In genomic region chr10:132940791-132941465, GRCh38 we compare ENCODE assay signal across 21 cellular contexts. TPM values are rescaled to one million over a fixed set of nuclear protein-coding genes. Genes with fewer than 3 reads are reported as not detected.
DNase-seq lines count a peak whose midpoint lies in the region; ATAC-seq, FAIRE-seq and TF ChIP-seq lines count a peak whose summit lies in the region.
"Had no signal": no experiment of that assay in that cellular context is flagged by ENCODE, and none has a peak within 500 bp of the region (broad histone marks: within the 10 kb centered on the region; RNA-seq: fewer than 3 reads in every experiment).

No MANE protein-coding gene starts in this region.

- peak; percentile 84 for FAIRE-seq in GM12891 (lab: Jason Lieb, UNC)

- H3K4me3 ChIP-seq in GM23338: no peak overlapping the region
- no peak overlapping the region for H3K4me3 ChIP-seq in osteoblast (ENCODE audit: insufficient read depth, low read length)
- H3K4me3 ChIP-seq: body of pancreas, gastrocnemius medialis, skin epidermis had no signal

- H4K20me1 ChIP-seq in GM23338 (replicated peaks; ENCODE audit: insufficient read depth) (no peaks in the 10 kb centered on the region), osteoblast (ENCODE audit: insufficient read depth, low read length) (no peaks in the 10 kb centered on the region)

- peaks cover 3% of the 10 kb centered on the region; the same call in 2 of the 3 replicates for H3K4me1 Mint-ChIP-seq in GM23338
- peaks cover 15% of the 10 kb centered on the region for H3K4me1 Mint-ChIP-seq in brain

- H3K79me2 ChIP-seq in GM23338 (replicated peaks; ENCODE audit: insufficient read depth) (no peaks in the 10 kb centered on the region), osteoblast (ENCODE audit: insufficient read depth, low read length) (no peaks in the 10 kb centered on the region)
- H3K79me2 ChIP-seq: parathyroid adenoma had no signal

- H3F3A ChIP-seq in GM23338 (replicated peaks; ENCODE audit: low read depth): no peaks in the 10 kb centered on the region

- ATAC-seq in GM23338: no peak
- ATAC-seq in GM18520 (IDR thresholded peaks at IDR 0.05; ENCODE audit: unreplicated experiment): no peak

- no peaks in the 10 kb centered on the region for H3K9me3 ChIP-seq in osteoblast (ENCODE audit: low read depth, low read length)
- H3K9me3 ChIP-seq: body of pancreas, gastrocnemius medialis, suprapubic skin had no signal

- H3K27ac ChIP-seq in GM23338 (ENCODE audit: low read depth) (no peak overlapping the region), osteoblast (ENCODE audit: low read depth, low read length) (no peak overlapping the region)
- H3K27ac ChIP-seq: body of pancreas, gastrocnemius medialis, parathyroid adenoma, skin epidermis, suprapubic skin had no signal

- H3K4me2 ChIP-seq in GM23338: no peak overlapping the region
- H3K4me2 ChIP-seq in osteoblast (ENCODE audit: insufficient read depth, low read length): no peak overlapping the region

- H3K9me2 ChIP-seq in GM23338 (ENCODE audit: insufficient read depth): no peaks in the 10 kb centered on the region

- H3K36me3 ChIP-seq in GM23338 (ENCODE audit: insufficient read depth) (no peaks in the 10 kb centered on the region), osteoblast (ENCODE audit: insufficient read depth, low read length) (no peaks in the 10 kb centered on the region)
- H3K36me3 ChIP-seq: gastrocnemius medialis, suprapubic skin had no signal

- no peaks in the 10 kb centered on the region for H3K9me3 Mint-ChIP-seq in GM23338
- peaks cover 0 to 2% (median 0%) of the 10 kb centered on the region in 5 experiments for H3K9me3 Mint-ChIP-seq in brain
- H3K9me3 Mint-ChIP-seq: activated naive CD4-positive, alpha-beta T cell treated with anti-CD3 and anti-CD28 coated beads for 36 hours had no signal

- H3K27ac Mint-ChIP-seq in GM23338: no peak overlapping the region
- no peak overlapping the region for H3K27ac Mint-ChIP-seq in brain
- H3K27ac Mint-ChIP-seq: activated naive CD4-positive, alpha-beta T cell treated with anti-CD3 and anti-CD28 coated beads for 36 hours had no signal

- H3K4me3 Mint-ChIP-seq in GM23338 (peak overlapping the region; percentile 77), brain (peak overlapping the region; percentile 79 to 86 (median 82))

- H3K27me3 Mint-ChIP-seq in GM23338 (ENCODE audit: insufficient read depth, low read depth, poor library complexity) (peaks cover 16% of the 10 kb centered on the region), brain (peaks cover 16% of the 10 kb centered on the region)

- no peak for TF ChIP-seq CTCF in GM23338 (conservative IDR thresholded peaks at IDR 0.05; ENCODE audit: low read depth in 2 of 2)
- TF ChIP-seq CTCF in brain (conservative IDR thresholded peaks at IDR 0.05): no peak
- TF ChIP-seq CTCF in osteoblast (IDR thresholded peaks at IDR 0.05; ENCODE audit: extremely low read depth, low read depth, low read length): no peak

- TF ChIP-seq POLR2A in GM12891 (IDR thresholded peaks at IDR 0.05; ENCODE audit: low read depth, low read length): no peak

- no peaks in the 10 kb centered on the region; the same call in 2 of the 3 replicates for H3K36me3 Mint-ChIP-seq in GM23338 (ENCODE audit: low read depth)
- no peaks in the 10 kb centered on the region for H3K36me3 Mint-ChIP-seq in brain

- no peak overlapping the region for H2AFZ ChIP-seq in GM23338
- no peak overlapping the region for H2AFZ ChIP-seq in osteoblast (ENCODE audit: low read length)

- H3K27me3 ChIP-seq in GM23338 (ENCODE audit: insufficient read depth) (no peaks in the 10 kb centered on the region), osteoblast (ENCODE audit: insufficient read depth, low read length) (peaks cover 8% of the 10 kb centered on the region)

- DNase-seq in GM12891 (ENCODE audit: insufficient read length, low spot score) (no peak), GM23338 (ENCODE audit: low spot score) (no peak), osteoblast (ENCODE audit: insufficient read length, low spot score, missing footprints) (peak; percentile 80), OCI-M1 (lab: John Stamatoyannopoulos, UW) (no peak), retina (no peak), cerebellum (ENCODE audit: low spot score) (no peak)
- DNase-seq: activated T-cell treated with anti-CD3 and anti-CD28 coated beads, Interleukin-2, amount 50 U/mL, for 1 hour; gastrocnemius medialis; GOT3; KG1; NCI-H1092; NCI-H2081 treated with DMSO at 0.1 percent for 48 hours; NCI-H510A had no signal

- H3K4me1 ChIP-seq in GM23338 (ENCODE audit: insufficient read depth) (no peaks in the 10 kb centered on the region), osteoblast (ENCODE audit: insufficient read depth, low read length) (no peaks in the 10 kb centered on the region)
- H3K4me1 ChIP-seq: gastrocnemius medialis had no signal

TF ChIP-seq in GM12891, 5 proteins besides CTCF, POLR2A, EP300 and RAD21:
- TF ChIP-seq POU2F2 (IDR thresholded peaks at IDR 0.05; ENCODE audit: low read depth, low read length): no peak
- no peak for TF ChIP-seq PAX5 (IDR thresholded peaks at IDR 0.05; ENCODE audit: insufficient read depth, low read length, severe bottlenecking)
- TF ChIP-seq SPI1 (IDR thresholded peaks at IDR 0.05; ENCODE audit: low read depth, low read length): no peak
- no peak for TF ChIP-seq POLR2AphosphoS5 (IDR thresholded peaks at IDR 0.05; ENCODE audit: low read depth, low read length)
- no peak for TF ChIP-seq TAF1 (IDR thresholded peaks at IDR 0.05; ENCODE audit: low read depth, low read length)

TF ChIP-seq in GM23338, 12 proteins besides CTCF, POLR2A, EP300 and RAD21:
- TF ChIP-seq, protein P1, sequence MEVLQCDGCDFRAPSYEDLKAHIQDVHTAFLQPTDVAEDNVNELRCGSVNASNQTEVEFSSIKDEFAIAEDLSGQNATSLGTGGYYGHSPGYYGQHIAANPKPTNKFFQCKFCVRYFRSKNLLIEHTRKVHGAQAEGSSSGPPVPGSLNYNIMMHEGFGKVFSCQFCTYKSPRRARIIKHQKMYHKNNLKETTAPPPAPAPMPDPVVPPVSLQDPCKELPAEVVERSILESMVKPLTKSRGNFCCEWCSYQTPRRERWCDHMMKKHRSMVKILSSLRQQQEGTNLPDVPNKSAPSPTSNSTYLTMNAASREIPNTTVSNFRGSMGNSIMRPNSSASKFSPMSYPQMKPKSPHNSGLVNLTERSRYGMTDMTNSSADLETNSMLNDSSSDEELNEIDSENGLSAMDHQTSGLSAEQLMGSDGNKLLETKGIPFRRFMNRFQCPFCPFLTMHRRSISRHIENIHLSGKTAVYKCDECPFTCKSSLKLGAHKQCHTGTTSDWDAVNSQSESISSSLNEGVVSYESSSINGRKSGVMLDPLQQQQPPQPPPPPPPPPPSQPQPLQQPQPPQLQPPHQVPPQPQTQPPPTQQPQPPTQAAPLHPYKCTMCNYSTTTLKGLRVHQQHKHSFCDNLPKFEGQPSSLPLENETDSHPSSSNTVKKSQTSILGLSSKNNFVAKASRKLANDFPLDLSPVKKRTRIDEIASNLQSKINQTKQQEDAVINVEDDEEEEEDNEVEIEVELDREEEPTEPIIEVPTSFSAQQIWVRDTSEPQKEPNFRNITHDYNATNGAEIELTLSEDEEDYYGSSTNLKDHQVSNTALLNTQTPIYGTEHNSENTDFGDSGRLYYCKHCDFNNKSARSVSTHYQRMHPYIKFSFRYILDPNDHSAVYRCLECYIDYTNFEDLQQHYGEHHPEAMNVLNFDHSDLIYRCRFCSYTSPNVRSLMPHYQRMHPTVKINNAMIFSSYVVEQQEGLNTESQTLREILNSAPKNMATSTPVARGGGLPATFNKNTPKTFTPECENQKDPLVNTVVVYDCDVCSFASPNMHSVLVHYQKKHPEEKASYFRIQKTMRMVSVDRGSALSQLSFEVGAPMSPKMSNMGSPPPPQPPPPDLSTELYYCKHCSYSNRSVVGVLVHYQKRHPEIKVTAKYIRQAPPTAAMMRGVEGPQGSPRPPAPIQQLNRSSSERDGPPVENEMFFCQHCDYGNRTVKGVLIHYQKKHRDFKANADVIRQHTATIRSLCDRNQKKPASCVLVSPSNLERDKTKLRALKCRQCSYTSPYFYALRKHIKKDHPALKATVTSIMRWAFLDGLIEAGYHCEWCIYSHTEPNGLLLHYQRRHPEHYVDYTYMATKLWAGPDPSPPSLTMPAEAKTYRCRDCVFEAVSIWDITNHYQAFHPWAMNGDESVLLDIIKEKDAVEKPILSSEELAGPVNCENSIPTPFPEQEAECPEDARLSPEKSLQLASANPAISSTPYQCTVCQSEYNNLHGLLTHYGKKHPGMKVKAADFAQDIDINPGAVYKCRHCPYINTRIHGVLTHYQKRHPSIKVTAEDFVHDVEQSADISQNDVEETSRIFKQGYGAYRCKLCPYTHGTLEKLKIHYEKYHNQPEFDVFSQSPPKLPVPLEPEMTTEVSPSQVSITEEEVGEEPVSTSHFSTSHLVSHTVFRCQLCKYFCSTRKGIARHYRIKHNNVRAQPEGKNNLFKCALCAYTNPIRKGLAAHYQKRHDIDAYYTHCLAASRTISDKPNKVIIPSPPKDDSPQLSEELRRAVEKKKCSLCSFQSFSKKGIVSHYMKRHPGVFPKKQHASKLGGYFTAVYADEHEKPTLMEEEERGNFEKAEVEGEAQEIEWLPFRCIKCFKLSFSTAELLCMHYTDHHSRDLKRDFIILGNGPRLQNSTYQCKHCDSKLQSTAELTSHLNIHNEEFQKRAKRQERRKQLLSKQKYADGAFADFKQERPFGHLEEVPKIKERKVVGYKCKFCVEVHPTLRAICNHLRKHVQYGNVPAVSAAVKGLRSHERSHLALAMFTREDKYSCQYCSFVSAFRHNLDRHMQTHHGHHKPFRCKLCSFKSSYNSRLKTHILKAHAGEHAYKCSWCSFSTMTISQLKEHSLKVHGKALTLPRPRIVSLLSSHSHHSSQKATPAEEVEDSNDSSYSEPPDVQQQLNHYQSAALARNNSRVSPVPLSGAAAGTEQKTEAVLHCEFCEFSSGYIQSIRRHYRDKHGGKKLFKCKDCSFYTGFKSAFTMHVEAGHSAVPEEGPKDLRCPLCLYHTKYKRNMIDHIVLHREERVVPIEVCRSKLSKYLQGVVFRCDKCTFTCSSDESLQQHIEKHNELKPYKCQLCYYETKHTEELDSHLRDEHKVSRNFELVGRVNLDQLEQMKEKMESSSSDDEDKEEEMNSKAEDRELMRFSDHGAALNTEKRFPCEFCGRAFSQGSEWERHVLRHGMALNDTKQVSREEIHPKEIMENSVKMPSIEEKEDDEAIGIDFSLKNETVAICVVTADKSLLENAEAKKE (CRISPR knock-in tag; IDR thresholded peaks at IDR 0.05): no peak
- no peak for TF ChIP-seq JUNB (IDR thresholded peaks at IDR 0.05; ENCODE audit: unreplicated experiment)
- no peak for TF ChIP-seq ZNF331 (CRISPR knock-in tag; IDR thresholded peaks at IDR 0.05; ENCODE audit: low read depth)
- no peak for TF ChIP-seq POLR2AphosphoS5 (IDR thresholded peaks at IDR 0.05; ENCODE audit: low read depth)
- TF ChIP-seq EZH2phosphoT487 (IDR thresholded peaks at IDR 0.05; ENCODE audit: unreplicated experiment): no peak
- no peak for TF ChIP-seq NANOG (IDR thresholded peaks at IDR 0.05; ENCODE audit: borderline replicate concordance)

RNA-seq across cellular contexts. Expression of gene CFAP46, which starts 1.4 kb away (rescaled TPM):
- 1.5 TPM for polyA plus RNA-seq in GM12891 (2012; ENCODE audit: low read depth, missing spikeins)
- total RNA-seq in GM23338 (2014; rRNA removed; shearing (Covaris generic)): 2.8 and 3.1 TPM in 2 replicates
- polyA plus RNA-seq in GM23338 (2016; fragmentation: Nextera tagmentation; extraction: Ambion mirVana) (5.1 and 5.4 TPM in 2 replicates), brain (ENCODE audit: insufficient read depth, low read depth, low replicate concordance) (1.3 TPM)
- total RNA-seq in osteoblast (under 0.01 and 0.29 TPM in 2 replicates), cerebellum (5.2 TPM)
- total RNA-seq: activated naive CD4-positive, alpha-beta T cell treated with anti-CD3 and anti-CD28 coated beads for 36 hours; Calu3 had no signal
